Comparison of ENCODE assay signal across 14 cellular contexts in genomic region chr6:68059894-68060293, GRCh38.
DNase-seq lines count a peak whose midpoint lies in the region; ATAC-seq, FAIRE-seq and TF ChIP-seq lines count a peak whose summit lies in the region.
"Had no signal": no experiment of that assay in that cellular context is flagged by ENCODE, and none has a peak within 500 bp of the region (broad histone marks: within the 10 kb centered on the region; RNA-seq: fewer than 3 reads in every experiment).

No MANE protein-coding gene starts in this region.

- FAIRE-seq in H1 (lab: Jason Lieb, UNC): peak; percentile 60

- no peak for TF ChIP-seq RAD21 in H1 (IDR thresholded peaks at IDR 0.05 in 1 of 2, conservative IDR thresholded peaks at IDR 0.05 in 1 of 2; ENCODE audit: low read depth in 2 of 2, low read length in 2 of 2)

- no peak overlapping the region for H3K56ac ChIP-seq in H1 (replicated peaks; ENCODE audit: insufficient read length, low read depth, low read length)

- no peak overlapping the region for H4K8ac ChIP-seq in H1 (ENCODE audit: extremely low read depth, insufficient read depth, low read length)

- peak overlapping the region; percentile 84 for H2AFZ ChIP-seq in H1 (ENCODE audit: low read length)

- H3K23me2 ChIP-seq in H1 (ENCODE audit: low read depth, low read length): no peaks in the 10 kb centered on the region

- intact Hi-C loops in psoas muscle (cut with DNase I): no loop called here

- no peak overlapping the region for H3K9ac ChIP-seq in H1 (replicated peaks in 1 of 4; ENCODE audit: extremely low read depth in 1 of 4, low read depth in 3 of 4, low read length in 3 of 4)

- H2BK12ac ChIP-seq in H1 (ENCODE audit: low read depth, low read length): no peak overlapping the region

- H3K4me2 ChIP-seq in H1 (ENCODE audit: insufficient read depth in 1 of 2, low read depth in 2 of 2, low read length in 2 of 2): no peak overlapping the region

- H3K36me3 ChIP-seq in H1 (ENCODE audit: control insufficient read depth in 2 of 4, insufficient read depth in 4 of 4, low read length in 3 of 4) (no peaks in the 10 kb centered on the region), psoas muscle (ENCODE audit: insufficient read depth in 1 of 2, low read depth in 1 of 2) (no peaks in the 10 kb centered on the region)
- H3K36me3 ChIP-seq: cardiac muscle cell, tibial artery had no signal

- no peak overlapping the region for H3K23ac ChIP-seq in H1 (ENCODE audit: insufficient read length)

- H3K27me3 ChIP-seq in H1 (replicated peaks in 1 of 4; ENCODE audit: control insufficient read depth in 3 of 4, extremely low read depth in 1 of 4, insufficient read depth in 3 of 4, low read length in 3 of 4): no peaks in the 10 kb centered on the region
- H3K27me3 ChIP-seq in psoas muscle (ENCODE audit: insufficient read depth in 3 of 3, low read length in 2 of 3): no peaks in the 10 kb centered on the region
- H3K27me3 ChIP-seq: cardiac muscle cell, tibial artery had no signal

- H3K4me1 ChIP-seq in H1 (replicated peaks in 1 of 4; ENCODE audit: control insufficient read depth in 3 of 4, insufficient read depth in 4 of 4, low read length in 3 of 4) (peaks cover 0 to 3% (median 2%) of the 10 kb centered on the region in 4 experiments; a peak in 3 of 7 replicates), psoas muscle (no peaks in the 10 kb centered on the region)
- H3K4me1 ChIP-seq: tibial artery had no signal

- H3K79me2 ChIP-seq in H1 (ENCODE audit: control insufficient read depth in 1 of 2, insufficient read depth in 2 of 2, low read length in 2 of 2): no peaks in the 10 kb centered on the region

- no peak overlapping the region for H4K5ac ChIP-seq in H1 (ENCODE audit: insufficient read length, low read depth, low read length)

- ATAC-seq in GM21786 (IDR thresholded peaks at IDR 0.05; ENCODE audit: unreplicated experiment) (peak; percentile 81), HG03565 (IDR thresholded peaks at IDR 0.05; ENCODE audit: unreplicated experiment) (peak; percentile 86), psoas muscle (no peak)

- POLR2A ChIA-PET in H1 (lab: Charles Lee; ENCODE audit: partially characterized antibody): interaction anchor here (1.0 kb wide), 1 partner anchor 10 kb away, joined by 3 read pairs; no protein-coding TSS in a partner anchor

- H2BK5ac ChIP-seq in H1 (ENCODE audit: low read depth, low read length): no peak overlapping the region

- H3K18ac ChIP-seq in H1 (ENCODE audit: extremely low read depth, low read length): no peak overlapping the region

- H2BK20ac ChIP-seq in H1 (ENCODE audit: low read length): no peak overlapping the region

- no peaks in the 10 kb centered on the region for H3K79me1 ChIP-seq in H1 (ENCODE audit: low read depth, low read length)

- TF ChIP-seq POLR2A in H1 (IDR thresholded peaks at IDR 0.05; ENCODE audit: control extremely low read depth in 1 of 2, low read depth in 2 of 2, low read length in 2 of 2): no peak

- H3K9me3 ChIP-seq in H1 (ENCODE audit: insufficient read depth in 2 of 2, low read depth in 1 of 2, low read length in 1 of 2) (no peaks in the 10 kb centered on the region), psoas muscle (no peaks in the 10 kb centered on the region)
- H3K9me3 ChIP-seq: tibial artery had no signal

- no peak overlapping the region for H2BK15ac ChIP-seq in H1 (ENCODE audit: low read length)

- H2BK120ac ChIP-seq in H1 (replicated peaks; ENCODE audit: low read depth, low read length): no peak overlapping the region

- CTCF ChIA-PET in H1 (lab: Charles Lee; ENCODE audit: partially characterized antibody): no interaction called here

- no peaks in the 10 kb centered on the region for H4K20me1 ChIP-seq in H1 (replicated peaks in 1 of 2; ENCODE audit: control insufficient read depth in 1 of 2, insufficient read depth in 2 of 2, low read length in 2 of 2)

- H3K14ac ChIP-seq in H1 (ENCODE audit: insufficient read length): no peak overlapping the region

- H3K27ac ChIP-seq in H1 (ENCODE audit: low read depth, low read length) (no peak overlapping the region; the same call in 1 of the 2 replicates), psoas muscle (no peak overlapping the region)
- H3K27ac ChIP-seq: cardiac muscle cell, tibial artery, VCaP had no signal

- TF ChIP-seq CTCF in GM12865 (IDR thresholded peaks at IDR 0.05; ENCODE audit: insufficient read depth, low read depth, low read length, missing control alignments) (no peak), H1 (IDR thresholded peaks at IDR 0.05; ENCODE audit: control extremely low read depth in 1 of 3, insufficient read depth in 1 of 3, low read depth in 1 of 3, low read length in 3 of 3) (no peak), psoas muscle (IDR thresholded peaks at IDR 0.05) (no peak)

- peak overlapping the region; percentile 96 for H3K4ac ChIP-seq in H1 (replicated peaks; ENCODE audit: insufficient read length, low read depth, low read length)

- H3K4me3 ChIP-seq in GM12865 (ENCODE audit: low read depth, low read length) (no peak overlapping the region), H1 (ENCODE audit: extremely low read depth in 1 of 4, insufficient read depth in 2 of 4, low read depth in 3 of 4, low read length in 4 of 4) (0 out of 8 replicates have a peak overlapping the region, but pooled peaks of 1 of the 4 experiments have one; percentile 13), psoas muscle (no peak overlapping the region)
- H3K4me3 ChIP-seq: cardiac muscle cell, tibial artery had no signal

- DNase-seq in GM12865 (ENCODE audit: low read depth): peak; percentile 29
- no peak for DNase-seq in H1 (ENCODE audit: low read depth in 1 of 2, low spot score in 2 of 2)
- DNase-seq in psoas muscle: no peak
- no peak for DNase-seq in retina
- no peak for DNase-seq in NCI-H510A (lab: John Stamatoyannopoulos, UW)
- no peak for DNase-seq in MV-4-11 (lab: John Stamatoyannopoulos, UW)
- DNase-seq: GOT3, NCI-H1092, NCI-H2227 treated with DMSO at 0.1 percent for 48 hours, tibial artery had no signal

- H4K91ac ChIP-seq in H1 (replicated peaks; ENCODE audit: insufficient read length, low read length): no peak overlapping the region

- H2AK5ac ChIP-seq in H1 (ENCODE audit: low read depth, low read length): no peak overlapping the region

- 67% methylated on average over 4 of the region's 4 CpGs; no CpG with 5 or more reads in 1 of the 2 experiments for WGBS in H1 (ENCODE audit: extremely low coverage in 1 of 2, insufficient coverage in 1 of 2, insufficient read length in 1 of 2, insufficient replicate concordance in 2 of 2, low coverage in 1 of 2, low lambda C conversion rate in 2 of 2, missing lambda C conversion rate in 1 of 2), 2 experiments
- 37 to 51% (median 49%) methylated on average over 4 of the region's 4 CpGs for WGBS in psoas muscle, 3 donors

- TF ChIP-seq EP300 in H1 (IDR thresholded peaks at IDR 0.05; ENCODE audit: borderline replicate concordance in 1 of 2, low read depth in 2 of 2, low read length in 2 of 2): no peak

TF ChIP-seq in H1, 55 proteins besides CTCF, POLR2A, EP300 and RAD21 (continues in another document):
- no peak for TF ChIP-seq SRF (IDR thresholded peaks at IDR 0.05; ENCODE audit: low read depth, low read length)
- TF ChIP-seq GABPA (IDR thresholded peaks at IDR 0.05; ENCODE audit: borderline replicate concordance, insufficient read depth, low read length): no peak
- TF ChIP-seq USF2 (IDR thresholded peaks at IDR 0.05; ENCODE audit: low read length): no peak
- no peak for TF ChIP-seq TAF1 (IDR thresholded peaks at IDR 0.05; ENCODE audit: low read depth, low read length)
- no peak for TF ChIP-seq HDAC6 (IDR thresholded peaks at IDR 0.05; ENCODE audit: low read depth, low read length)
- no peak for TF ChIP-seq MAFK (IDR thresholded peaks at IDR 0.05; ENCODE audit: low read depth, low read length)
- TF ChIP-seq CREB1 (IDR thresholded peaks at IDR 0.05): no peak

Comparison
In these comparisons a context has a peak if more than half of its experiments do, and no peak if none do; other contexts are left out.
1. ATAC-seq: peak in GM21786 (single experiment) and HG03565 (single experiment); none in psoas muscle (0 of 4).